27 cellular contexts compared by ENCODE assay signal in genomic region chr18:35392375-35392774, GRCh38.
"Had no signal": no experiment of that assay in that cellular context is flagged by ENCODE, and none has a peak within 500 bp of the region (broad histone marks: within the 10 kb centered on the region; RNA-seq: fewer than 3 reads in every experiment).

No MANE protein-coding gene starts in this region.

- FAIRE-seq: urothelium cell line had no signal

- H3K27ac ChIP-seq: stomach, suprapubic skin, testis, thoracic aorta, thyroid gland, tibial artery, tibial nerve, transverse colon, upper lobe of left lung, upper lobe of right lung, uterus, vagina had no signal

- H3K4me3 ChIP-seq: stomach, suprapubic skin, testis, thoracic aorta, thyroid gland, tibial artery, tibial nerve, transverse colon, upper lobe of left lung, upper lobe of right lung, uterus, vagina had no signal

- H3K36me3 ChIP-seq: stomach, suprapubic skin, thoracic aorta, thyroid gland, tibial artery, tibial nerve, transverse colon, upper lobe of left lung, upper lobe of right lung, uterus, vagina had no signal

- DNase-seq: stimulated activated CD4-positive, alpha-beta T cell treated with anti-CD3 and anti-CD28 coated beads, Interleukin-2, amount 100 ng/mL, for 48 hours; stimulated activated CD4-positive, alpha-beta T cell treated with anti-CD3 and anti-CD28 coated beads, Interleukin-4, amount 100 ng/mL, for 1 hour; stimulated activated CD4-positive, alpha-beta T cell treated with anti-CD3 and anti-CD28 coated beads, Interleukin-4, amount 100 ng/mL, for 24 hours; stimulated activated CD4-positive, alpha-beta T cell treated with anti-CD3 and anti-CD28 coated beads, Interleukin-4, amount 100 ng/mL, for 4 hours; stimulated activated CD8-positive, alpha-beta memory T cell treated with anti-CD3 and anti-CD28 coated beads, Interleukin-4, amount 100 ng/mL, for 48 hours; stimulated activated naive B cell treated with anti-CD40 and anti-IgM and Interleukin-4, amounts not matched to agents 10 μg/mL and 1 μg/mL and 100 μg/mL, for 72 hours; stimulated activated naive CD4-positive, alpha-beta T cell; stimulated activated naive CD4-positive, alpha-beta T cell treated with Interleukin-2 at 50 U/mL for 16 hours; stimulated activated naive CD8-positive, alpha-beta T cell treated with anti-CD3 and anti-CD28 coated beads, Interleukin-15, amount 100 ng/mL, for 72 hours; stimulated activated naive CD8-positive, alpha-beta T cell treated with anti-CD3 and anti-CD28 coated beads, Interleukin-15, Interleukin-2, amounts not matched to agents 100 U/mL and 50 U/mL, for 24 hours; stomach; substantia nigra; testis; thyroid gland; tibial artery; transverse colon; trophoblast cell; upper lobe of left lung; upper lobe of right lung; uterus had no signal

- H3K9me3 ChIP-seq: stomach, suprapubic skin, testis, thoracic aorta, thyroid gland, tibial artery, transverse colon, upper lobe of left lung, upper lobe of right lung, uterus, vagina had no signal

- H3K27me3 ChIP-seq: suprapubic skin, testis, thyroid gland, tibial artery, tibial nerve, transverse colon, upper lobe of left lung, upper lobe of right lung, uterus, vagina had no signal

- ATAC-seq: stimulated activated effector memory CD8-positive, alpha-beta T cell treated with anti-CD3 and anti-CD28 coated beads, Interleukin-12 subunit alpha, Interleukin-12 subunit beta, amount 100 ng/mL, for 72 hours; stimulated activated memory B cell treated with anti-CD40 and anti-IgM and Interleukin-4, amounts not matched to agents 10 μg/mL and 1 μg/mL and 100 μg/mL, for 72 hours; stimulated activated naive B cell treated with anti-CD40 and anti-IgM and Interleukin-4, amounts not matched to agents 10 μg/mL and 1 μg/mL and 100 μg/mL, for 72 hours; stimulated activated naive CD8-positive, alpha-beta T cell treated with anti-CD3 and anti-CD28 coated beads, Interleukin-15, amount 100 ng/mL, for 72 hours; stimulated activated naive CD8-positive, alpha-beta T cell treated with anti-CD3 and anti-CD28 coated beads, Interleukin-15, Interleukin-2, amounts not matched to agents 100 U/mL and 50 U/mL, for 24 hours; upper lobe of right lung had no signal

- H3K4me1 ChIP-seq: stomach, testis, transverse colon, upper lobe of right lung, uterus, vagina had no signal
